ENCODE assay signal across 22 cellular contexts in genomic region chr2:175454953-175455389, GRCh38.
"Had no signal": no experiment of that assay in that cellular context is flagged by ENCODE, and none has a peak within 500 bp of the region (broad histone marks: within the 10 kb centered on the region; RNA-seq: fewer than 3 reads in every experiment).

No MANE protein-coding gene starts in this region.

- H3K27ac Mint-ChIP-seq: nephron; progenitor cell of endocrine pancreas; stimulated activated effector memory CD8-positive, alpha-beta T cell treated with anti-CD3 and anti-CD28 coated beads, Interleukin-12 subunit alpha, Interleukin-12 subunit beta, amount 100 ng/mL, for 72 hours; stimulated activated naive CD8-positive, alpha-beta T cell treated with anti-CD3 and anti-CD28 coated beads, Interleukin-15, Interleukin-2, amounts not matched to agents 100 ng/mL and 50 ng/mL, for 24 hours had no signal

- H3K4me2 ChIP-seq: hepatocyte, smooth muscle cell had no signal

- H3K27me3 ChIP-seq: colonic mucosa, hepatocyte, neutrophil, ovary, upper lobe of right lung, vagina had no signal

- H3K4me1 ChIP-seq: colonic mucosa, upper lobe of right lung, vagina had no signal

- H3K79me2 ChIP-seq: hepatocyte had no signal

- H3K36me3 Mint-ChIP-seq: naive B cell; stimulated activated effector memory CD8-positive, alpha-beta T cell treated with anti-CD3 and anti-CD28 coated beads, Interleukin-12 subunit alpha, Interleukin-12 subunit beta, amount 100 ng/mL, for 72 hours had no signal

- H3K27ac ChIP-seq: colonic mucosa, hepatocyte, neutrophil, ovary, tibial artery, upper lobe of right lung, vagina had no signal

- ATAC-seq: right cardiac atrium; stimulated activated effector memory CD8-positive, alpha-beta T cell treated with anti-CD3 and anti-CD28 coated beads, Interleukin-12 subunit alpha, Interleukin-12 subunit beta, amount 100 ng/mL, for 72 hours; upper lobe of right lung had no signal

- H3K4me3 ChIP-seq: colonic mucosa, hepatocyte, ovary, smooth muscle cell, tibial artery, upper lobe of right lung, vagina had no signal

- H3K9me3 Mint-ChIP-seq: stimulated activated effector memory CD8-positive, alpha-beta T cell treated with anti-CD3 and anti-CD28 coated beads, Interleukin-12 subunit alpha, Interleukin-12 subunit beta, amount 100 ng/mL, for 72 hours; stimulated activated naive CD8-positive, alpha-beta T cell treated with anti-CD3 and anti-CD28 coated beads, Interleukin-15, Interleukin-2, amounts not matched to agents 100 ng/mL and 50 ng/mL, for 24 hours had no signal

- H3K27me3 Mint-ChIP-seq: progenitor cell of endocrine pancreas; stimulated activated naive CD8-positive, alpha-beta T cell treated with anti-CD3 and anti-CD28 coated beads, Interleukin-15, Interleukin-2, amounts not matched to agents 100 ng/mL and 50 ng/mL, for 24 hours had no signal

- H3K4me3 Mint-ChIP-seq: naive B cell; nephron; stimulated activated effector memory CD8-positive, alpha-beta T cell treated with anti-CD3 and anti-CD28 coated beads, Interleukin-12 subunit alpha, Interleukin-12 subunit beta, amount 100 ng/mL, for 72 hours; stimulated activated naive CD8-positive, alpha-beta T cell treated with anti-CD3 and anti-CD28 coated beads, Interleukin-15, Interleukin-2, amounts not matched to agents 100 ng/mL and 50 ng/mL, for 24 hours had no signal

- FAIRE-seq: islet of Langerhans had no signal

- H2AFZ ChIP-seq: hepatocyte had no signal

- DNase-seq: colonic mucosa; dermis blood vessel endothelial cell; foreskin melanocyte; head of caudate nucleus; kidney glomerular epithelial cell; mesendoderm; naive B cell; ovary; right cardiac atrium; stimulated activated CD4-positive, alpha-beta T cell treated with anti-CD3 and anti-CD28 coated beads, Interleukin-2, amount 100 ng/mL, for 48 hours; stimulated activated CD8-positive, alpha-beta memory T cell treated with anti-CD3 and anti-CD28 coated beads, Interleukin-4, amount 100 ng/mL, for 48 hours; tibial artery; upper lobe of right lung had no signal

- H3K9me3 ChIP-seq: colonic mucosa, neutrophil, ovary, tibial artery, upper lobe of right lung, vagina had no signal

- H3K4me1 Mint-ChIP-seq: naive B cell; nephron; stimulated activated effector memory CD8-positive, alpha-beta T cell treated with anti-CD3 and anti-CD28 coated beads, Interleukin-12 subunit alpha, Interleukin-12 subunit beta, amount 100 ng/mL, for 72 hours had no signal

- H3K36me3 ChIP-seq: colonic mucosa, neutrophil, ovary, tibial artery, upper lobe of right lung, vagina had no signal
